ENCODE assay signal across 8 cellular contexts in the genomic region with DNA sequence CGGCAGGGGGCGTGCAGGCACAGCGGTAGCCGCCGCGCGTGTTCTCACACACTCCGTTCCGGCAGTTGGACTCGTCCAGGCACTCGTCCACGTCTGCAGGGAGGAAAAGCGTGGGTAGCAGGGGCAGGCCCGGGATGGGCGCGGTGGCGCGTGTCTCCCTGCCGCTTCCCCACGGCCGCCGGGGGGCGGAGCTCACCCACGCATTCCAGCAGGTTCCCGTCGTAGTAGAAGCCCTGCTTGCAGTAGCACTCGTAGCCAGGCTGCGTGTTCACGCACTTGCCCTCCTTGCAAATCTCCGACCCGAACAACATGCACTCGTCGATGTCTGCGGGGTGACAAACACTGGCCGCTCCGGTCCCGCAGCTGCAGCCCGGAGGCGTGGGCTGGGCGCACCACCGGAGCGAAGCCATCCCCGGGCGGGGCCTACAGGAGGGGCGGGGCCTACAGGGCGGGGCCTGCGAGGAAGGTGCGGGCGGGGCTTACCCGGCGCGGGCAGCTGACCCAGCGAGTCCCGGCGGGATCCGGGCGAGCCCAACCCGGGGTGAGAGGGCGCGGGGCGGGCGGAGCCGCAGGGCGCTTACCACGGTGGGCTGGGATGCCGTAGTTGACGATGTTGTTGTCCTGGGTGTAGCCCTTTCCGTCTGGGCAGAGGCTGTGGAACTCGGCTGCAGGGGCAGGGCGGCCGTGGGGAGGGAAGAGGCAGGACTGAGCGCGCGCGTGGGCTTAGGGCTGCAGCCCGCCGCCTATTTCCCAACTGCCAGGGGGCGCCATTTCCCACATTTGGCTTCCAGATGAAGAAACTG. TPM values are rescaled to one million over a fixed set of nuclear protein-coding genes. Genes with fewer than 3 reads are reported as not detected.
DNase-seq lines count a peak whose midpoint lies in the region; ATAC-seq and TF ChIP-seq lines count a peak whose summit lies in the region.

No MANE protein-coding gene starts in this region.

- peak overlapping the region; percentile 73 to 76 (median 73) for H3K27ac Mint-ChIP-seq in CD4-positive, CD25-positive, alpha-beta regulatory T cell

- H3K4me3 ChIP-seq in CD4-positive, CD25-positive, alpha-beta regulatory T cell (ENCODE audit: low read depth, low read length) = peak overlapping the region; percentile 77
- H3K4me3 ChIP-seq in OCI-LY1 (ENCODE audit: low read depth, low read length, poor library complexity, severe bottlenecking) (peak overlapping the region; percentile 66), epithelial cell of proximal tubule (ENCODE audit: low read depth, low read length) (peak overlapping the region; percentile 59), mucosa of stomach (ENCODE audit: low read length) (peak overlapping the region; percentile 60)

- H3K9me3 ChIP-seq in CD4-positive, CD25-positive, alpha-beta regulatory T cell (ENCODE audit: control insufficient read depth in 2 of 2, low read length in 2 of 2) = no peaks in the 10 kb centered on the region
- H3K9me3 ChIP-seq in OCI-LY1 (ENCODE audit: low read length) = no peaks in the 10 kb centered on the region
- H3K9me3 ChIP-seq in mucosa of stomach (ENCODE audit: control insufficient read depth, low read length) = no peaks in the 10 kb centered on the region

- H3K4me3 Mint-ChIP-seq in CD4-positive, CD25-positive, alpha-beta regulatory T cell = peak overlapping the region; percentile 86 to 93 (median 90)

- H3K36me3 Mint-ChIP-seq in CD4-positive, CD25-positive, alpha-beta regulatory T cell = no peaks in the 10 kb centered on the region

- peak; percentile 88 for TF ChIP-seq CTCF in OCI-LY1 (IDR thresholded peaks at IDR 0.05; ENCODE audit: low read length)
- peak; percentile 79 for TF ChIP-seq CTCF in epithelial cell of proximal tubule (conservative IDR thresholded peaks at IDR 0.05; ENCODE audit: low read depth, low read length)

- H3F3A ChIP-seq in OCI-LY1 (ENCODE audit: insufficient read depth, low read length) = no peaks in the 10 kb centered on the region

- H3K79me2 ChIP-seq in OCI-LY1 (ENCODE audit: insufficient read depth, low read length) = no peaks in the 10 kb centered on the region

- H2AFZ ChIP-seq in OCI-LY1 (ENCODE audit: low read length) = no peak overlapping the region

- H3K9me2 ChIP-seq in OCI-LY1 (ENCODE audit: low read depth, low read length) = no peaks in the 10 kb centered on the region

- ATAC-seq in CD4-positive, CD25-positive, alpha-beta regulatory T cell (ENCODE audit: low read depth in 2 of 2) = peak; percentile 82 to 84
- ATAC-seq in GM19324 (IDR thresholded peaks at IDR 0.05; ENCODE audit: low FRiP score, unreplicated experiment) = peak; percentile 68
- ATAC-seq in HG03442 (IDR thresholded peaks at IDR 0.05; ENCODE audit: unreplicated experiment) = peak; percentile 56

- peaks cover 0 to 46% (median 18%) of the 10 kb centered on the region in 4 donors for H3K4me1 Mint-ChIP-seq in CD4-positive, CD25-positive, alpha-beta regulatory T cell

- peak overlapping the region; percentile 54 for H3K9ac ChIP-seq in OCI-LY1 (ENCODE audit: low read length)
- H3K9ac ChIP-seq in mucosa of stomach (ENCODE audit: low read length) = peak overlapping the region; percentile 59

- H3K4me2 ChIP-seq in OCI-LY1 (ENCODE audit: low read length) = peak overlapping the region; percentile 69

- H4K20me1 ChIP-seq in OCI-LY1 (ENCODE audit: insufficient read depth, low read length) = no peaks in the 10 kb centered on the region

- DNase-seq in CD4-positive, CD25-positive, alpha-beta regulatory T cell = peak; percentile 80 to 92 (median 89)
- DNase-seq in activated T-cell treated with anti-CD3 and anti-CD28 coated beads for 4 hours (peak; percentile 74), epithelial cell of proximal tubule (ENCODE audit: low read depth) (no peak)
- DNase-seq in stimulated activated CD8-positive, alpha-beta memory T cell treated with anti-CD3 and anti-CD28 coated beads, Interleukin-7, amount 100 ng/mL, for 1 hour (ENCODE audit: low read depth in 2 of 2) = peak; percentile 66 to 76

- H3K9me3 Mint-ChIP-seq in CD4-positive, CD25-positive, alpha-beta regulatory T cell = no peaks in the 10 kb centered on the region

- H3K27me3 Mint-ChIP-seq in CD4-positive, CD25-positive, alpha-beta regulatory T cell = no peaks in the 10 kb centered on the region

- H3K27ac ChIP-seq in CD4-positive, CD25-positive, alpha-beta regulatory T cell (ENCODE audit: insufficient read depth, low read length, poor library complexity, severe bottlenecking) = peak overlapping the region; percentile 74
- peak overlapping the region; percentile 39 for H3K27ac ChIP-seq in OCI-LY1 (ENCODE audit: low read depth, low read length, poor library complexity, severe bottlenecking)

- peaks cover 10% of the 10 kb centered on the region for H3K36me3 ChIP-seq in CD4-positive, CD25-positive, alpha-beta regulatory T cell (ENCODE audit: control insufficient read depth, insufficient read depth, low read length)
- H3K36me3 ChIP-seq in OCI-LY1 (ENCODE audit: insufficient read depth, low read length) (peaks cover 6% of the 10 kb centered on the region; the same call in 1 of the 2 replicates), mucosa of stomach (ENCODE audit: control insufficient read depth, insufficient read depth, low read length) (no peaks in the 10 kb centered on the region)

- no peaks in the 10 kb centered on the region for H3K27me3 ChIP-seq in CD4-positive, CD25-positive, alpha-beta regulatory T cell (ENCODE audit: control insufficient read depth, insufficient read depth, low read length)
- H3K27me3 ChIP-seq in OCI-LY1 (ENCODE audit: insufficient read depth, low read length) (no peaks in the 10 kb centered on the region), mucosa of stomach (ENCODE audit: control insufficient read depth, insufficient read depth, low read length) (no peaks in the 10 kb centered on the region)

- peaks cover 18% of the 10 kb centered on the region for H3K4me1 ChIP-seq in CD4-positive, CD25-positive, alpha-beta regulatory T cell (ENCODE audit: control insufficient read depth, insufficient read depth, low read length, poor library complexity, severe bottlenecking)
- H3K4me1 ChIP-seq in OCI-LY1 (ENCODE audit: insufficient read depth, low read length, severe bottlenecking) = peaks cover 14% of the 10 kb centered on the region
- peaks cover 18% of the 10 kb centered on the region for H3K4me1 ChIP-seq in mucosa of stomach (ENCODE audit: control insufficient read depth, insufficient read depth, low read length)

RNA-seq across cellular contexts. Expression of a gene that starts 15.6 kb away (rescaled TPM):
- total RNA-seq in CD4-positive, CD25-positive, alpha-beta regulatory T cell = 59.0 TPM
- polyA plus RNA-seq in CD4-positive, CD25-positive, alpha-beta regulatory T cell = 10 to 100 TPM; 24.3 to 31.2 (median 29.0) TPM
- 81.2 and 101 TPM in 2 replicates for total RNA-seq in epithelial cell of proximal tubule

RNA-seq across cellular contexts. Expression of a gene that starts 17.7 kb away (rescaled TPM):
- 132 TPM for total RNA-seq in CD4-positive, CD25-positive, alpha-beta regulatory T cell
- 10 to 100 TPM in 2 of 4 donors, 1 to 10 TPM in 2; 9.2 to 15.0 (median 11.9) TPM for polyA plus RNA-seq in CD4-positive, CD25-positive, alpha-beta regulatory T cell
- 34.9 and 102 TPM in 2 replicates for total RNA-seq in epithelial cell of proximal tubule

RNA-seq across cellular contexts. Expression of a gene that starts 29.8 kb away (rescaled TPM):
- 34.6 TPM for total RNA-seq in CD4-positive, CD25-positive, alpha-beta regulatory T cell
- 10 to 100 TPM; 64.6 to 84.7 (median 73.1) TPM for polyA plus RNA-seq in CD4-positive, CD25-positive, alpha-beta regulatory T cell
- total RNA-seq in epithelial cell of proximal tubule = 72.0 and 141 TPM in 2 replicates

RNA-seq across cellular contexts. Expression of a gene that starts 31.8 kb away (rescaled TPM):
- 49.4 TPM for total RNA-seq in CD4-positive, CD25-positive, alpha-beta regulatory T cell
- polyA plus RNA-seq in CD4-positive, CD25-positive, alpha-beta regulatory T cell = 100 to 1,000 TPM in 3 of 4 donors, 10 to 100 TPM in 1; 77.1 to 158 (median 115) TPM
- total RNA-seq in epithelial cell of proximal tubule = 64.0 and 67.1 TPM in 2 replicates

RNA-seq across cellular contexts. Expression of a gene that starts 35.4 kb away (rescaled TPM):
- total RNA-seq in CD4-positive, CD25-positive, alpha-beta regulatory T cell = 143 TPM
- polyA plus RNA-seq in CD4-positive, CD25-positive, alpha-beta regulatory T cell = 10 to 100 TPM in 1 of 4 donors, 1 to 10 TPM in 3; 7.8 to 11.6 (median 8.7) TPM
- total RNA-seq in epithelial cell of proximal tubule = 26.1 and 26.3 TPM in 2 replicates
